ENCODE assay signal across 8 cellular contexts in genomic region chr4:182145360-182145905, GRCh38.
DNase-seq lines count a peak whose midpoint lies in the region; ATAC-seq and TF ChIP-seq lines count a peak whose summit lies in the region.

No MANE protein-coding gene starts in this region.

- H3K27me3 Mint-ChIP-seq in neural progenitor cell (ENCODE audit: insufficient read depth, low read depth), result peaks cover 10% of the 10 kb centered on the region

- peak overlapping the region; percentile 88 for H3K4me2 ChIP-seq in neural progenitor cell

- H3K36me3 ChIP-seq in neural progenitor cell, result no peaks in the 10 kb centered on the region

- TF ChIP-seq EP300 in Ishikawa (IDR thresholded peaks at IDR 0.05; ENCODE audit: borderline replicate concordance), result no peak

- peak overlapping the region; percentile 65 for H2AFZ ChIP-seq in neural progenitor cell (replicated peaks)

- peaks cover 58% of the 10 kb centered on the region for H3K79me2 ChIP-seq in neural progenitor cell (ENCODE audit: low read depth)

- peaks cover 56% of the 10 kb centered on the region for H3K4me1 Mint-ChIP-seq in neural progenitor cell

- H3F3A ChIP-seq in neural progenitor cell (ENCODE audit: low read depth), result peaks cover 38% of the 10 kb centered on the region

- no peak for ATAC-seq in HG02588 (IDR thresholded peaks at IDR 0.05; ENCODE audit: unreplicated experiment)

- in situ Hi-C loops in Caki2 (cut with HindIII; ENCODE audit: low pct_unique_long_range_greater_than_20kb, low sequenced_read_pairs), result no loop called here

- no peak for TF ChIP-seq RAD21 in Ishikawa (IDR thresholded peaks at IDR 0.05; ENCODE audit: low read depth)

- peak; percentile 61 for DNase-seq in Caki2 (ENCODE audit: low read depth)
- DNase-seq in coronary artery (ENCODE audit: low spot score), result no peak
- DNase-seq in neural progenitor cell (ENCODE audit: low spot score), result peak; percentile 33
- no peak for DNase-seq in NCI-H524 (lab: John Stamatoyannopoulos, UW)
- no peak for DNase-seq in HCEC 1CT
- DNase-seq in stimulated activated CD4-positive, alpha-beta T cell treated with anti-CD3 and anti-CD28 coated beads, Interleukin-12 subunit alpha, Interleukin-12 subunit beta, amount 100 ng/mL, for 4 hours, result no peak

- H3K4me3 Mint-ChIP-seq in neural progenitor cell, result peak overlapping the region; percentile 100

- H3K4me3 ChIP-seq in coronary artery (peak overlapping the region; percentile 83), neural progenitor cell (peak overlapping the region; percentile 98)

- peaks cover 49% of the 10 kb centered on the region for H3K4me1 ChIP-seq in neural progenitor cell

- H4K20me1 ChIP-seq in neural progenitor cell (ENCODE audit: low read depth), result peaks cover 24% of the 10 kb centered on the region

- no peak for TF ChIP-seq CTCF in coronary artery (IDR thresholded peaks at IDR 0.05)
- no peak for TF ChIP-seq CTCF in neural progenitor cell (IDR thresholded peaks at IDR 0.05)

- H3K27me3 ChIP-seq in neural progenitor cell, result peaks cover 26% of the 10 kb centered on the region

- H3K27ac ChIP-seq in coronary artery, result no peak overlapping the region
- H3K27ac ChIP-seq in neural progenitor cell, result no peak overlapping the region

- H3K9ac ChIP-seq in neural progenitor cell, result peak overlapping the region; percentile 75

- H3K9me3 Mint-ChIP-seq in neural progenitor cell, result peaks cover 2% of the 10 kb centered on the region

- no peaks in the 10 kb centered on the region for H3K9me3 ChIP-seq in neural progenitor cell (ENCODE audit: low read depth)

- H3K36me3 Mint-ChIP-seq in neural progenitor cell, result peaks cover 19% of the 10 kb centered on the region

- peak overlapping the region; percentile 99 for H3K27ac Mint-ChIP-seq in neural progenitor cell

TF ChIP-seq in Ishikawa, 13 proteins besides CTCF, POLR2A, EP300 and RAD21:
- TF ChIP-seq, protein P1, sequence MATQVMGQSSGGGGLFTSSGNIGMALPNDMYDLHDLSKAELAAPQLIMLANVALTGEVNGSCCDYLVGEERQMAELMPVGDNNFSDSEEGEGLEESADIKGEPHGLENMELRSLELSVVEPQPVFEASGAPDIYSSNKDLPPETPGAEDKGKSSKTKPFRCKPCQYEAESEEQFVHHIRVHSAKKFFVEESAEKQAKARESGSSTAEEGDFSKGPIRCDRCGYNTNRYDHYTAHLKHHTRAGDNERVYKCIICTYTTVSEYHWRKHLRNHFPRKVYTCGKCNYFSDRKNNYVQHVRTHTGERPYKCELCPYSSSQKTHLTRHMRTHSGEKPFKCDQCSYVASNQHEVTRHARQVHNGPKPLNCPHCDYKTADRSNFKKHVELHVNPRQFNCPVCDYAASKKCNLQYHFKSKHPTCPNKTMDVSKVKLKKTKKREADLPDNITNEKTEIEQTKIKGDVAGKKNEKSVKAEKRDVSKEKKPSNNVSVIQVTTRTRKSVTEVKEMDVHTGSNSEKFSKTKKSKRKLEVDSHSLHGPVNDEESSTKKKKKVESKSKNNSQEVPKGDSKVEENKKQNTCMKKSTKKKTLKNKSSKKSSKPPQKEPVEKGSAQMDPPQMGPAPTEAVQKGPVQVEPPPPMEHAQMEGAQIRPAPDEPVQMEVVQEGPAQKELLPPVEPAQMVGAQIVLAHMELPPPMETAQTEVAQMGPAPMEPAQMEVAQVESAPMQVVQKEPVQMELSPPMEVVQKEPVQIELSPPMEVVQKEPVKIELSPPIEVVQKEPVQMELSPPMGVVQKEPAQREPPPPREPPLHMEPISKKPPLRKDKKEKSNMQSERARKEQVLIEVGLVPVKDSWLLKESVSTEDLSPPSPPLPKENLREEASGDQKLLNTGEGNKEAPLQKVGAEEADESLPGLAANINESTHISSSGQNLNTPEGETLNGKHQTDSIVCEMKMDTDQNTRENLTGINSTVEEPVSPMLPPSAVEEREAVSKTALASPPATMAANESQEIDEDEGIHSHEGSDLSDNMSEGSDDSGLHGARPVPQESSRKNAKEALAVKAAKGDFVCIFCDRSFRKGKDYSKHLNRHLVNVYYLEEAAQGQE (IDR thresholded peaks at IDR 0.05; ENCODE audit: low read depth), result no peak
- no peak for TF ChIP-seq YY1 (IDR thresholded peaks at IDR 0.05; ENCODE audit: low read depth)
- no peak; the same call in 1 of the 2 replicates for TF ChIP-seq MAX (IDR thresholded peaks at IDR 0.05)
- TF ChIP-seq CREB1 (IDR thresholded peaks at IDR 0.05; ENCODE audit: low read depth), result no peak
- 0 out of 2 replicates have a peak, but pooled peaks have one; percentile 7 for TF ChIP-seq NFIC (IDR thresholded peaks at IDR 0.05)
TF ChIP-seq in Ishikawa: peak in this region for 1.

Comparison
In these comparisons a context has a peak if more than half of its experiments do, and no peak if none do; other contexts are left out.
1. DNase-seq: peak in Caki2 (single experiment) and neural progenitor cell (single experiment); none in coronary artery (single experiment), NCI-H524 (0 of 2), HCEC 1CT (single experiment) and stimulated activated CD4-positive, alpha-beta T cell treated with anti-CD3 and anti-CD28 coated beads, Interleukin-12 subunit alpha, Interleukin-12 subunit beta, amount 100 ng/mL, for 4 hours (single experiment).